26 cellular contexts compared by ENCODE assay signal in genomic region chr14:85519661-85520305, GRCh38. TPM values are rescaled to one million over a fixed set of nuclear protein-coding genes. Genes with fewer than 3 reads are reported as not detected.
DNase-seq lines count a peak whose midpoint lies in the region; TF ChIP-seq lines count a peak whose summit lies in the region.
"Had no signal": no experiment of that assay in that cellular context is flagged by ENCODE, and none has a peak within 500 bp of the region (broad histone marks: within the 10 kb centered on the region; RNA-seq: fewer than 3 reads in every experiment).

No MANE protein-coding gene starts in this region.

- H3K27me3 Mint-ChIP-seq in nephron progenitor cell (ENCODE audit: low read depth, poor library complexity): no peaks in the 10 kb centered on the region
- H3K27me3 Mint-ChIP-seq: activated CD4-positive, alpha-beta T cell treated with anti-CD3 and anti-CD28 coated beads, Interleukin-2, amount 10 ng/mL, durations not matched to agents 24 days and 14 days; activated CD8-positive, alpha-beta memory T cell treated with anti-CD3 and anti-CD28 coated beads, Interleukin-2, amount 10 ng/mL, durations not matched to agents 7 days and 5 days; CD4-positive, alpha-beta memory T cell had no signal

- H3K27ac ChIP-seq in RWPE1: no peak overlapping the region
- H3K27ac ChIP-seq: 22Rv1, cardiac muscle cell, KMS-11, neural progenitor cell, stomach, tibial nerve had no signal

- H3K36me3 Mint-ChIP-seq in nephron progenitor cell (ENCODE audit: low read depth): no peaks in the 10 kb centered on the region
- H3K36me3 Mint-ChIP-seq: activated CD8-positive, alpha-beta memory T cell treated with anti-CD3 and anti-CD28 coated beads, Interleukin-2, amount 10 ng/mL, durations not matched to agents 7 days and 5 days; CD4-positive, alpha-beta memory T cell; neural progenitor cell had no signal

- CTCF ChIA-PET in RWPE1 (lab: Yijun Ruan, JAX): no interaction called here

- TF ChIP-seq CTCF in astrocyte of the spinal cord (IDR thresholded peaks at IDR 0.05; ENCODE audit: low read depth, low read length) (no peak), nephron progenitor cell (IDR thresholded peaks at IDR 0.05) (no peak), RWPE1 (conservative IDR thresholded peaks at IDR 0.05; ENCODE audit: low read depth) (no peak)

- no peak overlapping the region for H3K4me3 ChIP-seq in astrocyte of the spinal cord (ENCODE audit: low read depth, low read length)
- H3K4me3 ChIP-seq: cardiac muscle cell, lung, neural progenitor cell, stomach, tibial nerve had no signal

- POLR2A ChIA-PET in RWPE1 (lab: Yijun Ruan, JAX; ENCODE audit: low non-redundant PET): no interaction called here

- DNase-seq in DMS79 treated with DMSO at 0.1 percent for 48 hours (lab: John Stamatoyannopoulos, UW): peak; percentile 17
- no peak for DNase-seq in DMS79 (lab: John Stamatoyannopoulos, UW)
- DNase-seq in NCI-H146 (lab: John Stamatoyannopoulos, UW): peak; percentile 66
- DNase-seq in astrocyte of the spinal cord (ENCODE audit: low read depth, low spot score): peak; percentile 22
- DNase-seq in nephron progenitor cell: no peak
- DNase-seq in NOMO-1 (lab: John Stamatoyannopoulos, UW; ENCODE audit: unreplicated experiment in 2 of 2): no peak
- no peak for DNase-seq in RWPE1 (ENCODE audit: low spot score)
- no peak for DNase-seq in SK-N-DZ (ENCODE audit: low spot score)
- DNase-seq: activated CD4-positive, alpha-beta T cell treated with anti-CD3 and anti-CD28 coated beads, Interleukin-2, amount 10 ng/mL, durations not matched to agents 24 days and 14 days; activated CD8-positive, alpha-beta memory T cell treated with anti-CD3 and anti-CD28 coated beads, Interleukin-2, amount 10 ng/mL, durations not matched to agents 7 days and 5 days; activated naive CD4-positive, alpha-beta T cell treated with anti-CD3 and anti-CD28 coated beads, Interleukin-2, amount 50 U/mL, for 16 hours; CD4-positive, alpha-beta memory T cell; cortex of kidney; DMS153; GF-D8; NCI-H82; stimulated activated CD8-positive, alpha-beta memory T cell treated with anti-CD3 and anti-CD28 coated beads, Interleukin-4, amount 100 ng/mL, for 48 hours; stomach had no signal

- no peaks in the 10 kb centered on the region for H3K9me3 Mint-ChIP-seq in nephron progenitor cell
- H3K9me3 Mint-ChIP-seq: activated CD4-positive, alpha-beta T cell treated with anti-CD3 and anti-CD28 coated beads, Interleukin-2, amount 10 ng/mL, durations not matched to agents 24 days and 14 days; activated T-helper 1 cell treated with anti-CD3 and anti-CD28 coated beads, Interleukin-12 subunit alpha, Interleukin-12 subunit beta, Interleukin-2, Interleukin-4 antibody, amounts not matched to agents 30 ng/mL and 10 ng/mL and 1 ng/mL, durations not matched to agents 14 hours and 24 hours and 36 hours; neural progenitor cell; T-helper 2 cell treated with Interferon-gamma antibody and Interleukin-4, amounts not matched to agents 5 μg/mL and 100 μg/mL, for 36 hours had no signal

- in situ Hi-C loops in astrocyte of the spinal cord (cut with HindIII; ENCODE audit: low sequenced_read_pairs): no loop called here

- H3K4me1 Mint-ChIP-seq in nephron progenitor cell: peaks cover 28% of the 10 kb centered on the region
- H3K4me1 Mint-ChIP-seq: activated CD4-positive, alpha-beta T cell treated with anti-CD3 and anti-CD28 coated beads, Interleukin-2, amount 10 ng/mL, durations not matched to agents 24 days and 14 days; activated CD8-positive, alpha-beta memory T cell treated with anti-CD3 and anti-CD28 coated beads, Interleukin-2, amount 10 ng/mL, durations not matched to agents 7 days and 5 days; CD4-positive, alpha-beta memory T cell had no signal

- no peak overlapping the region for H3K4me3 Mint-ChIP-seq in nephron progenitor cell
- H3K4me3 Mint-ChIP-seq: activated CD4-positive, alpha-beta T cell treated with anti-CD3 and anti-CD28 coated beads, Interleukin-2, amount 10 ng/mL, durations not matched to agents 24 days and 14 days; activated CD8-positive, alpha-beta memory T cell treated with anti-CD3 and anti-CD28 coated beads, Interleukin-2, amount 10 ng/mL, durations not matched to agents 7 days and 5 days; activated T-helper 1 cell treated with anti-CD3 and anti-CD28 coated beads, Interleukin-12 subunit alpha, Interleukin-12 subunit beta, Interleukin-2, Interleukin-4 antibody, amounts not matched to agents 30 ng/mL and 10 ng/mL and 1 ng/mL, durations not matched to agents 14 hours and 24 hours and 36 hours; CD4-positive, alpha-beta memory T cell; neural progenitor cell; T-helper 2 cell treated with Interferon-gamma antibody and Interleukin-4, amounts not matched to agents 5 μg/mL and 100 μg/mL, for 36 hours had no signal

- H3K27ac Mint-ChIP-seq in nephron progenitor cell: peak overlapping the region; percentile 88
- H3K27ac Mint-ChIP-seq: activated CD4-positive, alpha-beta T cell treated with anti-CD3 and anti-CD28 coated beads, Interleukin-2, amount 10 ng/mL, durations not matched to agents 24 days and 14 days; activated CD8-positive, alpha-beta memory T cell treated with anti-CD3 and anti-CD28 coated beads, Interleukin-2, amount 10 ng/mL, durations not matched to agents 7 days and 5 days; activated T-helper 1 cell treated with anti-CD3 and anti-CD28 coated beads, Interleukin-12 subunit alpha, Interleukin-12 subunit beta, Interleukin-2, Interleukin-4 antibody, amounts not matched to agents 30 ng/mL and 10 ng/mL and 1 ng/mL, durations not matched to agents 14 hours and 24 hours and 36 hours; CD4-positive, alpha-beta memory T cell; neural progenitor cell; T-helper 2 cell treated with Interferon-gamma antibody and Interleukin-4, amounts not matched to agents 5 μg/mL and 100 μg/mL, for 36 hours had no signal

RNA-seq across cellular contexts. Expression of gene FLRT2, which starts 10.2 kb away (rescaled TPM):
- polyA plus RNA-seq in SK-N-DZ (2014; cell fraction: cytosol; rRNA removed): 2.9 and 4.6 TPM in 2 replicates
- 22.4 and 25.8 TPM in 2 replicates for polyA plus RNA-seq in SK-N-DZ (2014; cell fraction: nucleus; rRNA removed)
- polyA plus RNA-seq: CD4-positive, alpha-beta memory T cell had no signal

Comparison
In these comparisons a context has a peak if more than half of its experiments do, and no peak if none do; other contexts are left out.
1. DNase-seq: peak in DMS79 treated with DMSO at 0.1 percent for 48 hours (single experiment), NCI-H146 (single experiment) and astrocyte of the spinal cord (single experiment); none in DMS79 (single experiment), nephron progenitor cell (single experiment), NOMO-1 (0 of 2), RWPE1 (single experiment) and SK-N-DZ (single experiment).